Comparison of ENCODE assay signal across 30 cellular contexts in the genomic region with DNA sequence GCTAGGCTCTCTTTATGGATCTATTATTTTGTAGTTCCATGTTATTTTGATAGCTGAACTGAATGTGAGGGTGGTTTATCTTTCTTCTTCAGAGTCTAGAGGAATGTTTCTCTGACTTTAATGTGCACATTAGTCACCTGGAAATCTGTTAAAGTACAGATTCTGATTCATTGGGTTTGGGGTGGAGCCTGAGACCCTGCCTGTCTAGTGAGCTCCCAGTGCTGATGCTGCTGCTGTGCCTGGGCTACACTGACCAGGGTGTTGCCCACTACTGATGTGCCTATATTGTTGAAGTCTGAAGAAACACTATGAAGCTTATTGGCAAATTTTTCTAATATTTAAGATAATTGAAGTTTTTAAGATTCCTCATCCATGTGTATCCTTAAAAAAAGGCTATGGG. TPM values are rescaled to one million over a fixed set of nuclear protein-coding genes. Genes with fewer than 3 reads are reported as not detected.
DNase-seq lines count a peak whose midpoint lies in the region; TF ChIP-seq lines count a peak whose summit lies in the region.
"Had no signal": no experiment of that assay in that cellular context is flagged by ENCODE, and none has a peak within 500 bp of the region (broad histone marks: within the 10 kb centered on the region; RNA-seq: fewer than 3 reads in every experiment).

No MANE protein-coding gene starts in this region.

- DNase-seq in EH (ENCODE audit: low read depth) (peak; percentile 56), M059J (ENCODE audit: low read depth) (peak; percentile 60), iris pigment epithelial cell (ENCODE audit: low read depth) (peak; percentile 57), DMS114 treated with DMSO at 0.1 percent for 48 hours (lab: John Stamatoyannopoulos, UW; ENCODE audit: unreplicated experiment) (no peak), glutamatergic neuron (no peak), cardiac septum (ENCODE audit: low spot score) (no peak), NCI-H1092 (lab: John Stamatoyannopoulos, UW) (no peak)
- DNase-seq: activated CD8-positive, alpha-beta T cell treated with anti-CD3 and anti-CD28 coated beads, Interleukin-2, amount 10 ng/mL, durations not matched to agents 7 days and 5 days; activated naive CD4-positive, alpha-beta T cell treated with anti-CD3 and anti-CD28 coated beads, Interleukin-2, amount 10 ng/mL, durations not matched to agents 7 days and 5 days; amniotic stem cell; colonic mucosa; DMS 273 treated with DMSO at 0.1 percent for 48 hours; effector memory CD8-positive, alpha-beta T cell; erythroblast; HCEC 1CT; head of caudate nucleus; islet precursor cell; MG63; naive thymus-derived CD4-positive, alpha-beta T cell; NCI-H1417; NCI-H2081; NCI-H2227 treated with DMSO at 0.1 percent for 48 hours; NCI-H526 treated with DMSO at 0.1 percent for 48 hours; NK-92 treated with Interleukin-12 subunit alpha and Interleukin-12 subunit beta, amount 100 ng/mL, for 24 hours; SHP77; stimulated activated CD8-positive, alpha-beta memory T cell treated with anti-CD3 and anti-CD28 coated beads, Interleukin-4, amount 100 ng/mL, for 48 hours; stimulated activated naive CD8-positive, alpha-beta T cell treated with anti-CD3 and anti-CD28 coated beads, Interleukin-15, amount 100 ng/mL, for 72 hours had no signal

- intact Hi-C loops in cardiac septum (cut with DNase I) = no loop called here

- H3K4me1 Mint-ChIP-seq in glutamatergic neuron (ENCODE audit: low read depth, unreplicated experiment) = no peaks in the 10 kb centered on the region
- H3K4me1 Mint-ChIP-seq: activated naive CD4-positive, alpha-beta T cell treated with anti-CD3 and anti-CD28 coated beads, Interleukin-2, amount 10 ng/mL, durations not matched to agents 7 days and 5 days; activated T-helper 17 cell treated with anti-CD3 and anti-CD28 coated beads, Interleukin-2, amount 50 U/mL, for 72 hours; stimulated activated naive CD8-positive, alpha-beta T cell treated with anti-CD3 and anti-CD28 coated beads, Interleukin-15, amount 100 ng/mL, for 72 hours had no signal

- H3K27ac Mint-ChIP-seq in glutamatergic neuron (ENCODE audit: unreplicated experiment) = no peak overlapping the region
- H3K27ac Mint-ChIP-seq: activated CD8-positive, alpha-beta T cell treated with anti-CD3 and anti-CD28 coated beads, Interleukin-2, amount 10 ng/mL, durations not matched to agents 7 days and 5 days; activated naive CD4-positive, alpha-beta T cell treated with anti-CD3 and anti-CD28 coated beads, Interleukin-2, amount 10 ng/mL, durations not matched to agents 7 days and 5 days; activated T-helper 17 cell treated with anti-CD3 and anti-CD28 coated beads, Interleukin-2, amount 50 U/mL, for 72 hours; effector memory CD8-positive, alpha-beta T cell; stimulated activated naive CD8-positive, alpha-beta T cell treated with anti-CD3 and anti-CD28 coated beads, Interleukin-15, amount 100 ng/mL, for 72 hours; T-helper 2 cell treated with Interferon-gamma antibody and Interleukin-4, amounts not matched to agents 5 μg/mL and 100 μg/mL, for 36 hours had no signal

- no peaks in the 10 kb centered on the region for H3K36me3 Mint-ChIP-seq in glutamatergic neuron (ENCODE audit: unreplicated experiment)

- H3K27ac ChIP-seq in VCaP = peak overlapping the region; percentile 82
- H3K27ac ChIP-seq: colonic mucosa had no signal

- no peaks in the 10 kb centered on the region for H3K27me3 Mint-ChIP-seq in glutamatergic neuron (ENCODE audit: unreplicated experiment)
- H3K27me3 Mint-ChIP-seq: activated naive CD4-positive, alpha-beta T cell treated with anti-CD3 and anti-CD28 coated beads, Interleukin-2, amount 10 ng/mL, durations not matched to agents 7 days and 5 days; activated T-helper 17 cell treated with anti-CD3 and anti-CD28 coated beads, Interleukin-2, amount 50 U/mL, for 72 hours; effector memory CD8-positive, alpha-beta T cell; naive thymus-derived CD4-positive, alpha-beta T cell; stimulated activated naive CD8-positive, alpha-beta T cell treated with anti-CD3 and anti-CD28 coated beads, Interleukin-15, amount 100 ng/mL, for 72 hours had no signal

- TF ChIP-seq CTCF in VCaP (conservative IDR thresholded peaks at IDR 0.05) (no peak), glutamatergic neuron (IDR thresholded peaks at IDR 0.05; ENCODE audit: partially characterized antibody, unreplicated experiment) (no peak)

- H3K9me3 Mint-ChIP-seq in glutamatergic neuron (ENCODE audit: unreplicated experiment) = peaks cover 2% of the 10 kb centered on the region
- H3K9me3 Mint-ChIP-seq: activated naive CD4-positive, alpha-beta T cell treated with anti-CD3 and anti-CD28 coated beads, Interleukin-2, amount 10 ng/mL, durations not matched to agents 7 days and 5 days; activated T-helper 17 cell treated with anti-CD3 and anti-CD28 coated beads, Interleukin-2, amount 50 U/mL, for 72 hours; effector memory CD8-positive, alpha-beta T cell; stimulated activated naive CD8-positive, alpha-beta T cell treated with anti-CD3 and anti-CD28 coated beads, Interleukin-15, amount 100 ng/mL, for 72 hours had no signal

- H3K4me3 Mint-ChIP-seq in glutamatergic neuron (ENCODE audit: unreplicated experiment) = no peak overlapping the region
- H3K4me3 Mint-ChIP-seq: activated CD8-positive, alpha-beta T cell treated with anti-CD3 and anti-CD28 coated beads, Interleukin-2, amount 10 ng/mL, durations not matched to agents 7 days and 5 days; activated naive CD4-positive, alpha-beta T cell treated with anti-CD3 and anti-CD28 coated beads, Interleukin-2, amount 10 ng/mL, durations not matched to agents 7 days and 5 days; activated T-helper 17 cell treated with anti-CD3 and anti-CD28 coated beads, Interleukin-2, amount 50 U/mL, for 72 hours; effector memory CD8-positive, alpha-beta T cell; naive thymus-derived CD4-positive, alpha-beta T cell; stimulated activated naive CD8-positive, alpha-beta T cell treated with anti-CD3 and anti-CD28 coated beads, Interleukin-15, amount 100 ng/mL, for 72 hours; T-helper 2 cell treated with Interferon-gamma antibody and Interleukin-4, amounts not matched to agents 5 μg/mL and 100 μg/mL, for 36 hours had no signal

RNA-seq across cellular contexts. Expression of a gene that starts 35.9 kb away (rescaled TPM):
- 84.3 and 114 TPM in 2 replicates for total RNA-seq in M059J (2014; rRNA removed; shearing (Covaris generic))
- 188 TPM for total RNA-seq in glutamatergic neuron (ENCODE audit: unreplicated experiment)
- total RNA-seq in cardiac septum = 83.6 TPM

Comparison
In these comparisons a context has a peak if more than half of its experiments do, and no peak if none do; other contexts are left out.
1. DNase-seq: peak in EH (single experiment), M059J (single experiment) and iris pigment epithelial cell (single experiment); none in DMS114 treated with DMSO at 0.1 percent for 48 hours (single experiment), glutamatergic neuron (single experiment), cardiac septum (single experiment) and NCI-H1092 (single experiment).